Comparison of ENCODE assay signal across 3 cellular contexts in genomic region chr9:34154052-34154451, GRCh38.
TF ChIP-seq lines count a peak whose summit lies in the region.

No MANE protein-coding gene starts in this region.

TF ChIP-seq in GM23338, 12 proteins besides CTCF, POLR2A, EP300 and RAD21 (continued from another document):
- TF ChIP-seq NANOG (IDR thresholded peaks at IDR 0.05; ENCODE audit: borderline replicate concordance), result no peak
- TF ChIP-seq POLR2AphosphoS5 (IDR thresholded peaks at IDR 0.05; ENCODE audit: low read depth), result no peak
- no peak for TF ChIP-seq EZH2 (IDR thresholded peaks at IDR 0.05; ENCODE audit: low read depth, unreplicated experiment)
- no peak for TF ChIP-seq ETS1 (IDR thresholded peaks at IDR 0.05)
- TF ChIP-seq REST (IDR thresholded peaks at IDR 0.05; ENCODE audit: unreplicated experiment), result no peak
- no peak for TF ChIP-seq ZNF331 (CRISPR knock-in tag; IDR thresholded peaks at IDR 0.05; ENCODE audit: low read depth)
- TF ChIP-seq EZH2phosphoT487 (IDR thresholded peaks at IDR 0.05; ENCODE audit: unreplicated experiment), result no peak
TF ChIP-seq in GM23338: peak in this region for 0.

TF ChIP-seq in HEK293T, 16 proteins besides CTCF, POLR2A, EP300 and RAD21:
- TF ChIP-seq PKNOX1 (IDR thresholded peaks at IDR 0.05), result peak; percentile 78
- no peak for TF ChIP-seq TARDBP (IDR thresholded peaks at IDR 0.05)

TF ChIP-seq in K562, 482 proteins besides CTCF, POLR2A, EP300 and RAD21:
- TF ChIP-seq PKNOX1 (IDR thresholded peaks at IDR 0.05), result peak; percentile 30
- TF ChIP-seq ZNF507 (tag; conservative IDR thresholded peaks at IDR 0.05), result no peak
- 0 out of 2 replicates have a peak, but pooled peaks have one; percentile 12 for TF ChIP-seq ADNP (tag; IDR thresholded peaks at IDR 0.05)
